ENCODE assay signal across 18 cellular contexts in genomic region chr1:19274636-19275035, GRCh38.
"Had no signal": no experiment of that assay in that cellular context is flagged by ENCODE, and none has a peak within 500 bp of the region (broad histone marks: within the 10 kb centered on the region; RNA-seq: fewer than 3 reads in every experiment).

No MANE protein-coding gene starts in this region.

- H3K4me1 Mint-ChIP-seq: activated CD4-positive, alpha-beta T cell treated with anti-CD3 and anti-CD28 coated beads, Interleukin-2, amount 10 ng/mL, durations not matched to agents 7 days and 5 days; stimulated activated naive B cell treated with anti-CD40 and anti-IgM and Interleukin-4, amounts not matched to agents 10 μg/mL and 1 μg/mL and 100 μg/mL, for 72 hours had no signal

- H3K9me3 Mint-ChIP-seq: natural killer cell treated with Interleukin-12 subunit alpha and Interleukin-12 subunit beta and Interleukin-15 and Interleukin-18, amount 100 ng/mL, for 72 hours; T-helper 2 cell treated with Interferon-gamma antibody and Interleukin-4, amounts not matched to agents 5 μg/mL and 100 μg/mL, for 36 hours had no signal

- H3K4me3 ChIP-seq: hepatocyte, thyroid gland had no signal

- H3K27ac Mint-ChIP-seq: activated CD4-positive, alpha-beta T cell treated with anti-CD3 and anti-CD28 coated beads, Interleukin-2, amount 10 ng/mL, durations not matched to agents 7 days and 5 days; activated naive CD4-positive, alpha-beta T cell treated with anti-CD3 and anti-CD28 coated beads for 36 hours; natural killer cell treated with Interleukin-12 subunit alpha and Interleukin-12 subunit beta and Interleukin-15 and Interleukin-18, amount 100 ng/mL, for 72 hours; stimulated activated naive B cell treated with anti-CD40 and anti-IgM and Interleukin-4, amounts not matched to agents 10 μg/mL and 1 μg/mL and 100 μg/mL, for 72 hours; T-helper 2 cell treated with Interferon-gamma antibody and Interleukin-4, amounts not matched to agents 5 μg/mL and 100 μg/mL, for 36 hours had no signal

- H3K9ac ChIP-seq: SK-N-SH had no signal

- H3K27ac ChIP-seq: ascending aorta, breast epithelium, epithelial cell of prostate, foreskin keratinocyte, hepatocyte, lower lobe of right lung, thyroid gland had no signal

- H3K36me3 ChIP-seq: ascending aorta, breast epithelium, lower lobe of right lung, thyroid gland had no signal

- ATAC-seq: activated CD4-positive, CD25-positive, alpha-beta regulatory T cell treated with anti-CD3 and anti-CD28 coated beads, Interleukin-2, amount 50 U/mL, for 24 hours had no signal

- H3K27me3 ChIP-seq: ascending aorta, breast epithelium, hepatocyte, thyroid gland had no signal

- H3K4me1 ChIP-seq: ascending aorta, breast epithelium, foreskin keratinocyte, lower lobe of right lung, thyroid gland had no signal

- H3K4me3 Mint-ChIP-seq: activated CD4-positive, alpha-beta T cell treated with anti-CD3 and anti-CD28 coated beads, Interleukin-2, amount 10 ng/mL, durations not matched to agents 7 days and 5 days; activated naive CD4-positive, alpha-beta T cell treated with anti-CD3 and anti-CD28 coated beads for 36 hours; activated T-cell treated with anti-CD3 and anti-CD28 coated beads, Interleukin-2, amount 50 U/mL, for 4 hours; natural killer cell treated with Interleukin-12 subunit alpha and Interleukin-12 subunit beta and Interleukin-15 and Interleukin-18, amount 100 ng/mL, for 72 hours; stimulated activated naive B cell treated with anti-CD40 and anti-IgM and Interleukin-4, amounts not matched to agents 10 μg/mL and 1 μg/mL and 100 μg/mL, for 72 hours; T-helper 2 cell treated with Interferon-gamma antibody and Interleukin-4, amounts not matched to agents 5 μg/mL and 100 μg/mL, for 36 hours had no signal

- DNase-seq: activated CD4-positive, alpha-beta T cell treated with anti-CD3 and anti-CD28 coated beads, Interleukin-2, amount 10 ng/mL, durations not matched to agents 7 days and 5 days; activated CD8-positive, alpha-beta memory T cell treated with anti-CD3 and anti-CD28 coated beads, Interleukin-2, amount 50 U/mL, for 4 hours; activated naive CD4-positive, alpha-beta T cell treated with anti-CD3 and anti-CD28 coated beads for 36 hours; activated T-cell treated with anti-CD3 and anti-CD28 coated beads, Interleukin-2, amount 50 U/mL, for 4 hours; effector memory CD4-positive, alpha-beta T cell; foreskin keratinocyte; lower lobe of right lung; posterior cingulate gyrus; SK-N-SH; stimulated activated naive B cell treated with anti-CD40 and anti-IgM and Interleukin-4, amounts not matched to agents 10 μg/mL and 1 μg/mL and 100 μg/mL, for 72 hours had no signal

- H3K9me3 ChIP-seq: breast epithelium, SK-N-SH, thyroid gland had no signal
